25 cellular contexts compared by ENCODE assay signal in the genomic region with DNA sequence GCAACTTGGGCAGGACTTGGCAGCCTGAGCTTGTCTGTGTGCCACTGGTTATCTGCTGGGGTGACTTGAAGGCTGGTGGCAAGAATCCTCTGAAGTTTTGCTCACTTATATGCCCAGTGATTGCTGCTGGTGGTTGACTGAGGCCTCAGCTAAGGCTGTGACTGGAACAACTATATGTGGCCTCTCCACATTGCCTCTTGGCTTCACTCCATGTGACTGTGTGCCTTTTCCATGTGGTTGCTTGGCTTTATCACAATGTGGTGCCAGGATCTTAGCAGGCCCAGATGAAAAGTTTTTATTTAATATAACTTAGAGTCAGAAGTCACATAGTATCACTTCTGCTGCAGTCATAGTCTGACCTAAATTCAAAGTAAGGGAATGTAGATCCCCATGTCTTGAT.
"Had no signal": no experiment of that assay in that cellular context is flagged by ENCODE, and none has a peak within 500 bp of the region (broad histone marks: within the 10 kb centered on the region; RNA-seq: fewer than 3 reads in every experiment).

No MANE protein-coding gene starts in this region.

- H3K4me1 Mint-ChIP-seq: activated naive CD8-positive, alpha-beta T cell treated with anti-CD3 and anti-CD28 coated beads for 36 hours; immature natural killer cell; mesothelial cell of epicardium; natural killer cell had no signal

- H3K27me3 ChIP-seq: foreskin keratinocyte, hepatocyte, tibial nerve had no signal

- DNase-seq: activated CD4-positive, alpha-beta T cell treated with anti-CD3 and anti-CD28 coated beads for 4 hours; activated CD4-positive, alpha-beta T cell treated with anti-CD3 and anti-CD28 coated beads, Interleukin-2, amount 50 U/mL, for 48 hours; activated CD4-positive, CD25-positive, alpha-beta regulatory T cell; activated CD8-positive, alpha-beta memory T cell treated with anti-CD3 and anti-CD28 coated beads, Interleukin-2, amount 50 U/mL, for 48 hours; activated naive CD4-positive, alpha-beta T cell; activated naive CD8-positive, alpha-beta T cell treated with anti-CD3 and anti-CD28 coated beads for 36 hours; activated T-cell treated with anti-CD3 and anti-CD28 coated beads, Interleukin-2, amount 50 U/mL, for 4 hours; amniotic stem cell; cortex of kidney; foreskin keratinocyte; immature natural killer cell; kidney glomerular epithelial cell; left ventricle myocardium inferior; mammary epithelial cell; natural killer cell; stimulated activated CD4-positive, alpha-beta T cell treated with anti-CD3 and anti-CD28 coated beads, Interleukin-4, amount 100 ng/mL, for 4 hours; substantia nigra; T1000 had no signal

- H3K27ac Mint-ChIP-seq: activated naive CD8-positive, alpha-beta T cell treated with anti-CD3 and anti-CD28 coated beads for 36 hours; activated T-helper 2 cell treated with anti-CD3 and anti-CD28 coated beads, Interferon-gamma antibody, Interleukin-2, Interleukin-4, amounts not matched to agents 10 μg/mL and 5 μg/mL and 100 μg/mL, durations not matched to agents 14 hours and 24 hours and 36 hours; immature natural killer cell; mesothelial cell of epicardium; natural killer cell; progenitor cell of endocrine pancreas; stimulated activated naive CD8-positive, alpha-beta T cell treated with anti-CD3 and anti-CD28 coated beads, Interleukin-15, Interleukin-2, amounts not matched to agents 100 ng/mL and 50 ng/mL, for 24 hours; T-helper 1 cell treated with Interleukin-12 subunit alpha and Interleukin-12 subunit beta and Interleukin-4 antibody, amounts not matched to agents 30 μg/mL and 1 μg/mL, for 36 hours had no signal

- H3K27me3 Mint-ChIP-seq: activated naive CD8-positive, alpha-beta T cell treated with anti-CD3 and anti-CD28 coated beads for 36 hours; progenitor cell of endocrine pancreas; stimulated activated naive CD8-positive, alpha-beta T cell treated with anti-CD3 and anti-CD28 coated beads, Interleukin-15, Interleukin-2, amounts not matched to agents 100 ng/mL and 50 ng/mL, for 24 hours had no signal

- H3K4me3 ChIP-seq: hepatocyte, left ventricle myocardium inferior, tibial nerve had no signal

- H3K4me1 ChIP-seq: foreskin keratinocyte, left ventricle myocardium inferior, tibial nerve had no signal

- H3K4me3 Mint-ChIP-seq: activated naive CD8-positive, alpha-beta T cell treated with anti-CD3 and anti-CD28 coated beads for 36 hours; activated T-cell treated with anti-CD3 and anti-CD28 coated beads, Interleukin-2, amount 50 U/mL, for 4 hours; immature natural killer cell; mesothelial cell of epicardium; natural killer cell; stimulated activated naive CD8-positive, alpha-beta T cell treated with anti-CD3 and anti-CD28 coated beads, Interleukin-15, Interleukin-2, amounts not matched to agents 100 ng/mL and 50 ng/mL, for 24 hours; T-helper 1 cell treated with Interleukin-12 subunit alpha and Interleukin-12 subunit beta and Interleukin-4 antibody, amounts not matched to agents 30 μg/mL and 1 μg/mL, for 36 hours had no signal

- H3K36me3 Mint-ChIP-seq: activated naive CD8-positive, alpha-beta T cell treated with anti-CD3 and anti-CD28 coated beads for 36 hours; immature natural killer cell; mesothelial cell of epicardium; natural killer cell had no signal

- H3K27ac ChIP-seq: foreskin keratinocyte, hepatocyte, left ventricle myocardium inferior, tibial nerve had no signal

- H3K9me3 Mint-ChIP-seq: activated naive CD8-positive, alpha-beta T cell treated with anti-CD3 and anti-CD28 coated beads for 36 hours; activated T-cell treated with anti-CD3 and anti-CD28 coated beads, Interleukin-2, amount 50 U/mL, for 4 hours; activated T-helper 2 cell treated with anti-CD3 and anti-CD28 coated beads, Interferon-gamma antibody, Interleukin-2, Interleukin-4, amounts not matched to agents 10 μg/mL and 5 μg/mL and 100 μg/mL, durations not matched to agents 14 hours and 24 hours and 36 hours; immature natural killer cell; natural killer cell; stimulated activated naive CD8-positive, alpha-beta T cell treated with anti-CD3 and anti-CD28 coated beads, Interleukin-15, Interleukin-2, amounts not matched to agents 100 ng/mL and 50 ng/mL, for 24 hours; T-helper 1 cell treated with Interleukin-12 subunit alpha and Interleukin-12 subunit beta and Interleukin-4 antibody, amounts not matched to agents 30 μg/mL and 1 μg/mL, for 36 hours had no signal
